In genomic region chr18:36315736-36316135, GRCh38 we compare ENCODE assay signal across 1 cellular context.
TF ChIP-seq lines count a peak whose summit lies in the region.

No MANE protein-coding gene starts in this region.

TF ChIP-seq in GM23338, 12 proteins besides CTCF, POLR2A, EP300 and RAD21:
- TF ChIP-seq, protein P1, sequence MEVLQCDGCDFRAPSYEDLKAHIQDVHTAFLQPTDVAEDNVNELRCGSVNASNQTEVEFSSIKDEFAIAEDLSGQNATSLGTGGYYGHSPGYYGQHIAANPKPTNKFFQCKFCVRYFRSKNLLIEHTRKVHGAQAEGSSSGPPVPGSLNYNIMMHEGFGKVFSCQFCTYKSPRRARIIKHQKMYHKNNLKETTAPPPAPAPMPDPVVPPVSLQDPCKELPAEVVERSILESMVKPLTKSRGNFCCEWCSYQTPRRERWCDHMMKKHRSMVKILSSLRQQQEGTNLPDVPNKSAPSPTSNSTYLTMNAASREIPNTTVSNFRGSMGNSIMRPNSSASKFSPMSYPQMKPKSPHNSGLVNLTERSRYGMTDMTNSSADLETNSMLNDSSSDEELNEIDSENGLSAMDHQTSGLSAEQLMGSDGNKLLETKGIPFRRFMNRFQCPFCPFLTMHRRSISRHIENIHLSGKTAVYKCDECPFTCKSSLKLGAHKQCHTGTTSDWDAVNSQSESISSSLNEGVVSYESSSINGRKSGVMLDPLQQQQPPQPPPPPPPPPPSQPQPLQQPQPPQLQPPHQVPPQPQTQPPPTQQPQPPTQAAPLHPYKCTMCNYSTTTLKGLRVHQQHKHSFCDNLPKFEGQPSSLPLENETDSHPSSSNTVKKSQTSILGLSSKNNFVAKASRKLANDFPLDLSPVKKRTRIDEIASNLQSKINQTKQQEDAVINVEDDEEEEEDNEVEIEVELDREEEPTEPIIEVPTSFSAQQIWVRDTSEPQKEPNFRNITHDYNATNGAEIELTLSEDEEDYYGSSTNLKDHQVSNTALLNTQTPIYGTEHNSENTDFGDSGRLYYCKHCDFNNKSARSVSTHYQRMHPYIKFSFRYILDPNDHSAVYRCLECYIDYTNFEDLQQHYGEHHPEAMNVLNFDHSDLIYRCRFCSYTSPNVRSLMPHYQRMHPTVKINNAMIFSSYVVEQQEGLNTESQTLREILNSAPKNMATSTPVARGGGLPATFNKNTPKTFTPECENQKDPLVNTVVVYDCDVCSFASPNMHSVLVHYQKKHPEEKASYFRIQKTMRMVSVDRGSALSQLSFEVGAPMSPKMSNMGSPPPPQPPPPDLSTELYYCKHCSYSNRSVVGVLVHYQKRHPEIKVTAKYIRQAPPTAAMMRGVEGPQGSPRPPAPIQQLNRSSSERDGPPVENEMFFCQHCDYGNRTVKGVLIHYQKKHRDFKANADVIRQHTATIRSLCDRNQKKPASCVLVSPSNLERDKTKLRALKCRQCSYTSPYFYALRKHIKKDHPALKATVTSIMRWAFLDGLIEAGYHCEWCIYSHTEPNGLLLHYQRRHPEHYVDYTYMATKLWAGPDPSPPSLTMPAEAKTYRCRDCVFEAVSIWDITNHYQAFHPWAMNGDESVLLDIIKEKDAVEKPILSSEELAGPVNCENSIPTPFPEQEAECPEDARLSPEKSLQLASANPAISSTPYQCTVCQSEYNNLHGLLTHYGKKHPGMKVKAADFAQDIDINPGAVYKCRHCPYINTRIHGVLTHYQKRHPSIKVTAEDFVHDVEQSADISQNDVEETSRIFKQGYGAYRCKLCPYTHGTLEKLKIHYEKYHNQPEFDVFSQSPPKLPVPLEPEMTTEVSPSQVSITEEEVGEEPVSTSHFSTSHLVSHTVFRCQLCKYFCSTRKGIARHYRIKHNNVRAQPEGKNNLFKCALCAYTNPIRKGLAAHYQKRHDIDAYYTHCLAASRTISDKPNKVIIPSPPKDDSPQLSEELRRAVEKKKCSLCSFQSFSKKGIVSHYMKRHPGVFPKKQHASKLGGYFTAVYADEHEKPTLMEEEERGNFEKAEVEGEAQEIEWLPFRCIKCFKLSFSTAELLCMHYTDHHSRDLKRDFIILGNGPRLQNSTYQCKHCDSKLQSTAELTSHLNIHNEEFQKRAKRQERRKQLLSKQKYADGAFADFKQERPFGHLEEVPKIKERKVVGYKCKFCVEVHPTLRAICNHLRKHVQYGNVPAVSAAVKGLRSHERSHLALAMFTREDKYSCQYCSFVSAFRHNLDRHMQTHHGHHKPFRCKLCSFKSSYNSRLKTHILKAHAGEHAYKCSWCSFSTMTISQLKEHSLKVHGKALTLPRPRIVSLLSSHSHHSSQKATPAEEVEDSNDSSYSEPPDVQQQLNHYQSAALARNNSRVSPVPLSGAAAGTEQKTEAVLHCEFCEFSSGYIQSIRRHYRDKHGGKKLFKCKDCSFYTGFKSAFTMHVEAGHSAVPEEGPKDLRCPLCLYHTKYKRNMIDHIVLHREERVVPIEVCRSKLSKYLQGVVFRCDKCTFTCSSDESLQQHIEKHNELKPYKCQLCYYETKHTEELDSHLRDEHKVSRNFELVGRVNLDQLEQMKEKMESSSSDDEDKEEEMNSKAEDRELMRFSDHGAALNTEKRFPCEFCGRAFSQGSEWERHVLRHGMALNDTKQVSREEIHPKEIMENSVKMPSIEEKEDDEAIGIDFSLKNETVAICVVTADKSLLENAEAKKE (CRISPR knock-in tag; IDR thresholded peaks at IDR 0.05) = no peak
- TF ChIP-seq CREB1 (CRISPR knock-in tag; IDR thresholded peaks at IDR 0.05; ENCODE audit: low read depth) (no peak), ZNF114 (CRISPR knock-in tag; IDR thresholded peaks at IDR 0.05) (no peak), REST (IDR thresholded peaks at IDR 0.05; ENCODE audit: unreplicated experiment) (no peak), ZNF331 (CRISPR knock-in tag; IDR thresholded peaks at IDR 0.05; ENCODE audit: low read depth) (no peak), STAT1 (IDR thresholded peaks at IDR 0.05; ENCODE audit: unreplicated experiment) (no peak), NANOG (IDR thresholded peaks at IDR 0.05; ENCODE audit: borderline replicate concordance) (no peak), EZH2 (IDR thresholded peaks at IDR 0.05; ENCODE audit: low read depth, unreplicated experiment) (no peak), POLR2AphosphoS5 (IDR thresholded peaks at IDR 0.05; ENCODE audit: low read depth) (no peak), EZH2phosphoT487 (IDR thresholded peaks at IDR 0.05; ENCODE audit: unreplicated experiment) (no peak), JUNB (IDR thresholded peaks at IDR 0.05; ENCODE audit: unreplicated experiment) (no peak)
- TF ChIP-seq, protein P2, sequence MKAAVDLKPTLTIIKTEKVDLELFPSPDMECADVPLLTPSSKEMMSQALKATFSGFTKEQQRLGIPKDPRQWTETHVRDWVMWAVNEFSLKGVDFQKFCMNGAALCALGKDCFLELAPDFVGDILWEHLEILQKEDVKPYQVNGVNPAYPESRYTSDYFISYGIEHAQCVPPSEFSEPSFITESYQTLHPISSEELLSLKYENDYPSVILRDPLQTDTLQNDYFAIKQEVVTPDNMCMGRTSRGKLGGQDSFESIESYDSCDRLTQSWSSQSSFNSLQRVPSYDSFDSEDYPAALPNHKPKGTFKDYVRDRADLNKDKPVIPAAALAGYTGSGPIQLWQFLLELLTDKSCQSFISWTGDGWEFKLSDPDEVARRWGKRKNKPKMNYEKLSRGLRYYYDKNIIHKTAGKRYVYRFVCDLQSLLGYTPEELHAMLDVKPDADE (IDR thresholded peaks at IDR 0.05) = no peak
